8 cellular contexts compared by ENCODE assay signal in the genomic region with DNA sequence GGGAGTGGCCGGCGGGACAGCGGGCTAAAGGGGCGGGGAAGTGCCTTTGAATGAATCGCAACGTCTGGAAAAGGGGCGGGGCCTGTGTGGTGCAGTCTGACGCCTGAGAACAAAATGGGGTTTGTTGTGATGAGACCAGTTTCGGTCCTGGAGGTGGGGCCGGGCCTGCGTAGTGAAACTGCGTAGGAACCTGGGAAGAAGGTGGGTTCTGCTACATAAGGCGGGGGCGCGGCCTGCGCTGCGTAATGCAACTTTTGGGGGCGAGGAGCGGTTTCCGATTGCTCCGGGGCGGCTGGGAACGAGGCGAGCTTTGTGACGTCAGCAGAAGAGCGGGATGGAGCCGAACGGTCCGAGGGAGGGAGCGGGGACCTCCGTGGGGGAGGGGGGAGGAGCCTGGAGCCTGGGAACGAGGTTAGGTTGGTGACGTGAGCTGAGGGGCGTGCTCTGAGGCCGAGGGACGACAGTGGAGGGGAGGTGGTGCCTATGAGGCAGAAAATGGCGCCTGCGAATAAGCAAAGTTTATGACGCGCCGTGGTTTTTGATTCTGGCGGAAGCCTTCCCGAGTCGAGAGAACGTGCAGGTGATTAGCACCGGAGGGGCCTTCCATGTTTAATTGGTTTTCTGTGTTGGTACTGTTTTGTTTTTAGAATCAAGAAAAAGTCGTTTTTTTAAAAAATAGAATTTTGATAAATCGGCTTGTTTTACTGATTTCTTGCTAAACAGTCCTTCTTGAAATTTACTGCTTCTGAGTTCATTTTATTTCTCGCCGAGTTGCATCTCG. TPM values are rescaled to one million over a fixed set of nuclear protein-coding genes. Genes with fewer than 3 reads are reported as not detected.
DNase-seq lines count a peak whose midpoint lies in the region; ATAC-seq and TF ChIP-seq lines count a peak whose summit lies in the region.

No MANE protein-coding gene starts in this region.

- DNase-seq in NCI-H524 treated with DMSO at 0.1 percent for 48 hours (lab: John Stamatoyannopoulos, UW): peak; percentile 93
- DNase-seq in activated CD4-positive, alpha-beta T cell treated with anti-CD3 and anti-CD28 coated beads for 48 hours: peak; percentile 94
- DNase-seq in colonic mucosa: peak; percentile 93
- peak; percentile 97 for DNase-seq in left kidney (ENCODE audit: low read depth, low spot score)
- DNase-seq in stimulated activated CD4-positive, alpha-beta T cell treated with anti-CD3 and anti-CD28 coated beads, Interleukin-1b, Interleukin-23, amount 100 ng/mL, for 48 hours: peak; percentile 95

- H3K4me3 ChIP-seq in BLaER1 (peak overlapping the region; percentile 73), colonic mucosa (peak overlapping the region; percentile 51)

- H3K27ac ChIP-seq in BLaER1 (peak overlapping the region; percentile 87), colonic mucosa (peak overlapping the region; percentile 90)

- H3K4me2 ChIP-seq in BLaER1: peak overlapping the region; percentile 79

- H4K20me1 ChIP-seq in BLaER1: peaks cover 44% of the 10 kb centered on the region

- H3K36me3 ChIP-seq in BLaER1: peaks cover 29% of the 10 kb centered on the region
- H3K36me3 ChIP-seq in colonic mucosa: no peaks in the 10 kb centered on the region

- H3K27me3 ChIP-seq in BLaER1 (peaks cover 66% of the 10 kb centered on the region), colonic mucosa (peaks cover 7% of the 10 kb centered on the region)

- TF ChIP-seq CTCF in colonic mucosa (IDR thresholded peaks at IDR 0.05): no peak

- H3K4me1 ChIP-seq in BLaER1 (peaks cover 14% of the 10 kb centered on the region), colonic mucosa (no peaks in the 10 kb centered on the region)

- peak; percentile 86 for ATAC-seq in GM19324 (IDR thresholded peaks at IDR 0.05; ENCODE audit: low FRiP score, unreplicated experiment)
- peak; percentile 86 for ATAC-seq in HG03460 (IDR thresholded peaks at IDR 0.05; ENCODE audit: unreplicated experiment)

- H3K9ac ChIP-seq in BLaER1 (peak overlapping the region; percentile 83), colonic mucosa (ENCODE audit: low read depth in 2 of 2, low read length in 2 of 2) (peak overlapping the region; percentile 71 to 73)

- H3K9me3 ChIP-seq in BLaER1 (peaks cover 13% of the 10 kb centered on the region; the same call in 1 of the 2 replicates), colonic mucosa (no peaks in the 10 kb centered on the region)

- intact Hi-C loops in colonic mucosa (cut with DNase I): no loop called here

RNA-seq across cellular contexts. Expression of gene USP11, which starts 0.7 kb away (rescaled TPM):
- 10 to 100 TPM; 20.7 to 22.9 TPM for total RNA-seq in colonic mucosa

RNA-seq across cellular contexts. Expression of gene CDK16, which starts 15.0 kb away (rescaled TPM):
- 100 to 1,000 TPM in 1 of 2 donors, 10 to 100 TPM in 1; 95.0 to 147 TPM for total RNA-seq in colonic mucosa

RNA-seq across cellular contexts. Expression of gene UBA1, which starts 39.9 kb away (rescaled TPM):
- 100 to 1,000 TPM; 237 to 327 TPM for total RNA-seq in colonic mucosa

Comparison
In these comparisons a context has a peak if more than half of its experiments do, and no peak if none do; other contexts are left out.
1. Peak in every context shown above with its lines: DNase-seq, ATAC-seq, H3K4me3 ChIP-seq and H3K27ac ChIP-seq.